Comparison of ENCODE assay signal across 7 cellular contexts in the genomic region with DNA sequence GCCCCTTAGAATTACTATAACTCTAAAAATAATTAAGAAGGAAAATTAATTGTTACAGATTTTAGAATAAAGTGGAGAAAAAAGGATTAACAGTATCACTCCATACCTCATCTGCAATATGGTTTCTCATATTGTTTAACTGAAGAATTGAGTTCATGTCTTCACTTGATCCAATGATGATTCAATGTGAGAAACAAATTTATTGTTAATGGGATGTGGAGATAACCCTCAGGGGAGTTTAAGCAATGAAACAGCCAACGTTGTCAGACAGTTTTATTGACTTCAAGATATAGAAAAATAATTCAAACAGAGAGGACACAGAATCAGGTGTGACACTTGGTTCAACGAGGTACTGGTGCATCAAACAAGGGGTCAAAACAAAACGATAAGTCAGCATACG.
"Had no signal": no experiment of that assay in that cellular context is flagged by ENCODE, and none has a peak within 500 bp of the region (broad histone marks: within the 10 kb centered on the region; RNA-seq: fewer than 3 reads in every experiment).

No MANE protein-coding gene starts in this region.

- H3K36me3 ChIP-seq: HAP-1 had no signal

- H3K27ac ChIP-seq: GM23248, HL-60 had no signal

- H3K9me3 ChIP-seq: HAP-1 had no signal

- DNase-seq: GM23248, GOT3, H7, HFFc6 had no signal

- H2AFZ ChIP-seq: GM23248 had no signal

- FAIRE-seq: HepG2 had no signal

- H3K9ac ChIP-seq: GM23248 had no signal

- H3K4me3 ChIP-seq: GM23248, HAP-1 had no signal

- H3K4me1 ChIP-seq: HAP-1 had no signal
